In genomic region chr5:175494271-175495183, GRCh38 we compare ENCODE assay signal across 21 cellular contexts. TPM values are rescaled to one million over a fixed set of nuclear protein-coding genes. Genes with fewer than 3 reads are reported as not detected.
A peak's percentile ranks its signal among the peaks of the same experiment; 100 is the strongest.
DNase-seq lines count a peak whose midpoint lies in the region; ATAC-seq and TF ChIP-seq lines count a peak whose summit lies in the region.
"Had no signal": no experiment of that assay in that cellular context is flagged by ENCODE, and none has a peak within 500 bp of the region (broad histone marks: within the 10 kb centered on the region; RNA-seq: fewer than 3 reads in every experiment).

No MANE protein-coding gene starts in this region.

- no peaks in the 10 kb centered on the region for H3K27me3 Mint-ChIP-seq in activated T-cell treated with anti-CD3 and anti-CD28 coated beads, Interleukin-2, amount 50 U/mL, for 72 hours (ENCODE audit: low read depth)
- H3K27me3 Mint-ChIP-seq: effector memory CD8-positive, alpha-beta T cell; T-cell had no signal

- intact Hi-C loops in mammary epithelial cell (cut with micrococcal nuclease) = no loop called here

- H3K27ac ChIP-seq in mammary epithelial cell (ENCODE audit: insufficient read depth, low read depth, low read length) (no peak overlapping the region), trophoblast cell (ENCODE audit: low read depth, low read length) (peak overlapping the region; percentile 39)
- H3K27ac ChIP-seq: gastroesophageal sphincter, Peyer's patch, upper lobe of right lung had no signal

- H4K91ac ChIP-seq in trophoblast cell (ENCODE audit: low read depth, low read length) = peak overlapping the region; percentile 21

- H3K36me3 Mint-ChIP-seq in activated T-cell treated with anti-CD3 and anti-CD28 coated beads, Interleukin-2, amount 50 U/mL, for 72 hours (ENCODE audit: insufficient read depth in 2 of 2) = peaks cover 18 to 51% of the 10 kb centered on the region in 2 donors

- H3K4me3 ChIP-seq in mammary epithelial cell (replicated peaks in 1 of 3; ENCODE audit: insufficient read depth in 1 of 3, low read depth in 2 of 3, low read length in 3 of 3) (no peak overlapping the region), trophoblast cell (ENCODE audit: low read depth, low read length) (no peak overlapping the region)
- H3K4me3 ChIP-seq: gastroesophageal sphincter, Peyer's patch, upper lobe of right lung had no signal

- no peak overlapping the region for H3K4me2 ChIP-seq in mammary epithelial cell (ENCODE audit: insufficient read depth, low read depth, low read length)
- H3K4me2 ChIP-seq in trophoblast cell (ENCODE audit: low read length) = no peak overlapping the region

- H4K8ac ChIP-seq in trophoblast cell (ENCODE audit: low read depth, low read length) = no peak overlapping the region

- H3K14ac ChIP-seq in trophoblast cell (ENCODE audit: low read length) = no peak overlapping the region

- H4K20me1 ChIP-seq in mammary epithelial cell (ENCODE audit: insufficient read depth, low read length) = no peaks in the 10 kb centered on the region

- H4K12ac ChIP-seq in trophoblast cell (ENCODE audit: low read depth, low read length) = no peak overlapping the region

- no peak overlapping the region for H2BK120ac ChIP-seq in trophoblast cell (ENCODE audit: insufficient read depth, low read length, poor library complexity)

- ATAC-seq in activated T-cell treated with anti-CD3 and anti-CD28 coated beads, Interleukin-2, amount 50 U/mL, for 72 hours (replicated peaks in 1 of 2) = peak in 1 of 2 donors; percentile 65
- ATAC-seq: effector memory CD8-positive, alpha-beta T cell; gastroesophageal sphincter; right cardiac atrium; T-cell; upper lobe of right lung had no signal

- H2AFZ ChIP-seq in mammary epithelial cell (ENCODE audit: low read depth, low read length) (no peak overlapping the region), trophoblast cell (ENCODE audit: insufficient read depth, low read length, poor library complexity) (no peak overlapping the region)

- H3K9me3 ChIP-seq in mammary epithelial cell (replicated peaks; ENCODE audit: insufficient read depth, low read length) (no peaks in the 10 kb centered on the region), trophoblast cell (ENCODE audit: insufficient read depth, low read depth, low read length) (no peaks in the 10 kb centered on the region)
- H3K9me3 ChIP-seq: gastroesophageal sphincter, Peyer's patch, upper lobe of right lung had no signal

- no peak overlapping the region for H3K4ac ChIP-seq in trophoblast cell (ENCODE audit: low read depth, low read length)

- no peak for DNase-seq in activated T-cell treated with anti-CD3 and anti-CD28 coated beads, Interleukin-2, amount 50 U/mL, for 72 hours
- no peak for DNase-seq in activated T-cell treated with anti-CD3 and anti-CD28 coated beads for 4 hours
- peak; percentile 52 for DNase-seq in NCI-H226
- DNase-seq in mammary epithelial cell = peak; percentile 14
- peak in 1 of 2 donors; percentile 68 for DNase-seq in trophoblast cell
- DNase-seq in effector CD8-positive, alpha-beta T cell (lab: John Stamatoyannopoulos, UW) = no peak
- no peak for DNase-seq in NCI-H2171 (lab: John Stamatoyannopoulos, UW)
- no peak for DNase-seq in NOMO-1 treated with dmso at 0.1 percent for 144 hours (lab: John Stamatoyannopoulos, UW; ENCODE audit: unreplicated experiment)
- DNase-seq: activated CD4-positive, alpha-beta T cell treated with anti-CD3 and anti-CD28 coated beads for 1 hour; activated effector memory CD4-positive, alpha-beta T cell treated with anti-CD3 and anti-CD28 coated beads, Interleukin-2, amount 50 U/mL, for 16 hours; AML-193; effector memory CD8-positive, alpha-beta T cell; mesendoderm; NCI-H2029; NCI-H69; Peyer's patch; right cardiac atrium; T-cell; upper lobe of right lung had no signal

- H3K9ac ChIP-seq in mammary epithelial cell (ENCODE audit: insufficient read depth, low read length) (no peak overlapping the region), trophoblast cell (ENCODE audit: low read length) (no peak overlapping the region)

- H2AK5ac ChIP-seq in trophoblast cell (ENCODE audit: low read length) = no peak overlapping the region

- H2BK5ac ChIP-seq in trophoblast cell (ENCODE audit: low read depth, low read length, poor library complexity) = no peak overlapping the region

- no peak overlapping the region for H2BK12ac ChIP-seq in trophoblast cell (ENCODE audit: low read length)

- H3K36me3 ChIP-seq in mammary epithelial cell (ENCODE audit: insufficient read depth, low read length) (peaks cover 34% of the 10 kb centered on the region), trophoblast cell (ENCODE audit: control insufficient read depth in 1 of 2, insufficient read depth in 2 of 2, low read length in 2 of 2) (peaks cover 18 to 29% of the 10 kb centered on the region in 2 experiments)

- H3K27me3 ChIP-seq in mammary epithelial cell (ENCODE audit: insufficient read depth, low read length) = no peaks in the 10 kb centered on the region
- no peaks in the 10 kb centered on the region for H3K27me3 ChIP-seq in trophoblast cell (ENCODE audit: insufficient read depth, low read length)
- H3K27me3 ChIP-seq: gastroesophageal sphincter, Peyer's patch, upper lobe of right lung had no signal

- in situ Hi-C loops in mammary epithelial cell (cut with MboI; ENCODE audit: low sequenced_read_pairs in 2 of 2) = no loop called here

- CTCF ChIA-PET in mammary epithelial cell (lab: Charles Lee; ENCODE audit: low non-redundant PET) = no interaction called here

- no peak overlapping the region for H3K18ac ChIP-seq in trophoblast cell (ENCODE audit: low read length)

- BruUV-seq in mammary epithelial cell (replicated peaks; lab: Mats Ljungman, UMichigan) = no TSS peak

- H3K23ac ChIP-seq in trophoblast cell (ENCODE audit: low read length) = no peak overlapping the region

- H3K4me1 Mint-ChIP-seq in activated T-cell treated with anti-CD3 and anti-CD28 coated beads, Interleukin-2, amount 50 U/mL, for 72 hours (ENCODE audit: low read depth) = peaks cover 81% of the 10 kb centered on the region

- no peak for TF ChIP-seq CTCF in mammary epithelial cell (conservative IDR thresholded peaks at IDR 0.05 in 1 of 2, IDR thresholded peaks at IDR 0.05 in 1 of 2; ENCODE audit: extremely low read depth in 1 of 2, insufficient read depth in 1 of 2, low read depth in 1 of 2, low read length in 2 of 2)

- dilution Hi-C loops in mammary epithelial cell (cut with HindIII; ENCODE audit: low sequenced_read_pairs) = no loop called here

- peak overlapping the region in 1 of 2 donors; percentile 49 for H3K4me3 Mint-ChIP-seq in activated T-cell treated with anti-CD3 and anti-CD28 coated beads, Interleukin-2, amount 50 U/mL, for 72 hours
- H3K4me3 Mint-ChIP-seq: effector memory CD8-positive, alpha-beta T cell; T-cell had no signal

- peaks cover 2% of the 10 kb centered on the region for H3K79me1 ChIP-seq in trophoblast cell (ENCODE audit: low read length)

- H3K4me1 ChIP-seq in mammary epithelial cell (ENCODE audit: insufficient read depth, low read length) (no peaks in the 10 kb centered on the region), trophoblast cell (ENCODE audit: control insufficient read depth in 1 of 2, insufficient read depth in 2 of 2, low read length in 2 of 2) (peaks cover 0 to 7% of the 10 kb centered on the region in 2 experiments)
- H3K4me1 ChIP-seq: Peyer's patch, upper lobe of right lung had no signal

- peak overlapping the region; percentile 49 for H3K27ac Mint-ChIP-seq in activated T-cell treated with anti-CD3 and anti-CD28 coated beads, Interleukin-2, amount 50 U/mL, for 72 hours
- H3K27ac Mint-ChIP-seq: effector memory CD8-positive, alpha-beta T cell had no signal

- no peaks in the 10 kb centered on the region for H3K9me3 Mint-ChIP-seq in activated T-cell treated with anti-CD3 and anti-CD28 coated beads, Interleukin-2, amount 50 U/mL, for 72 hours
- H3K9me3 Mint-ChIP-seq: effector memory CD8-positive, alpha-beta T cell; T-cell had no signal

- H3K79me2 ChIP-seq in mammary epithelial cell (ENCODE audit: insufficient read depth, low read length) (peaks cover 70% of the 10 kb centered on the region), trophoblast cell (ENCODE audit: control insufficient read depth, insufficient read depth, low read length, poor library complexity) (no peaks in the 10 kb centered on the region)

- 54% methylated on average over 15 of the region's 17 CpGs for WGBS in mammary epithelial cell (ENCODE audit: low coverage, missing lambda C conversion rate)
- WGBS in trophoblast cell (ENCODE audit: extremely low coverage, insufficient coverage, insufficient read length) = no CpG with 5 or more reads among the region's 17 CpGs

RNA-seq across cellular contexts. Expression of gene SFXN1, which starts 16.2 kb away (rescaled TPM):
- 100 to 1,000 TPM; 150 to 151 TPM for total RNA-seq in activated T-cell treated with anti-CD3 and anti-CD28 coated beads, Interleukin-2, amount 50 U/mL, for 72 hours
- total RNA-seq in mammary epithelial cell = 10 to 100 TPM; 75.8 to 79.4 TPM
- polyA plus RNA-seq in mammary epithelial cell = 155 TPM
- polyA minus RNA-seq in mammary epithelial cell = 260 TPM
- 51.7 and 53.8 TPM in 2 replicates for polyA plus RNA-seq in trophoblast cell (2013)

RNA-seq across cellular contexts. Expression of gene DRD1, which starts 50.5 kb away (rescaled TPM):
- not detected for total RNA-seq in activated T-cell treated with anti-CD3 and anti-CD28 coated beads, Interleukin-2, amount 50 U/mL, for 72 hours
- total RNA-seq in mammary epithelial cell = not detected
- not detected for polyA plus RNA-seq in mammary epithelial cell
- not detected for polyA minus RNA-seq in mammary epithelial cell
- polyA plus RNA-seq in trophoblast cell (2013) = 0.40 and 0.42 TPM in 2 replicates
- total RNA-seq: HT-29, right cardiac atrium, T-cell had no signal
- polyA plus RNA-seq: right cardiac atrium had no signal

Comparison
In these comparisons a context has a peak if more than half of its experiments do, and no peak if none do; other contexts are left out.
1. DNase-seq: peak in NCI-H226 (single experiment) and mammary epithelial cell (single experiment); none in activated T-cell treated with anti-CD3 and anti-CD28 coated beads, Interleukin-2, amount 50 U/mL, for 72 hours (0 of 2), activated T-cell treated with anti-CD3 and anti-CD28 coated beads for 4 hours (single experiment), effector CD8-positive, alpha-beta T cell (single experiment), NCI-H2171 (single experiment) and NOMO-1 treated with dmso at 0.1 percent for 144 hours (single experiment).